Comparison of ENCODE assay signal across 8 cellular contexts in the genomic region with DNA sequence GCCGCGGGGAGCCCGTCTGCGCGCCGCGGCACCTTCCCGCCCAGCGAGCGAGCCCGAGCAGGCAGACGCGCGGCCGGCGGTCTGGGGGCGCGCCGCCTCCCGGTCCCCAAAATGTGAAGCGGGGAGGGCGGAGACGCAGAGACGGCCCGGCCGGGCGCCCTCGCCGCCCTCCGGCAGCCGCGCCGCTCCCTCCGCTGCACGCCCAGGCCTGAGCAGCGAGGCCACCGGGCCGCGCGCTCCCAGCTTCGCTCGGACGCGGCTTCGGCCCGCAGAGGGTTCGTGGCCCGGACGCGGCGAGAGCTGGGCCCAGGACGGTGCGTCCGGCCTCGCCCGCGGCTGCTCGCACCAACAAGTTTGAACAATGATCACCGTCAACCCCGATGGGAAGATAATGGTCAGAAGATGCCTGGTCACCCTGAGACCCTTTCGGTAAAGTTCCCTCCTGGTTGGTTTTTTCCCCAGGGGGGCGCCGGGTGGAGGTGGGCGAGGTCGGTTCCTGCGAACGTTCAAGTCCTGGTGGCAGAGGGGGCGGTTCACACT. TPM values are rescaled to one million over a fixed set of nuclear protein-coding genes. Genes with fewer than 3 reads are reported as not detected.
DNase-seq lines count a peak whose midpoint lies in the region; ATAC-seq, FAIRE-seq and TF ChIP-seq lines count a peak whose summit lies in the region.

No MANE protein-coding gene starts in this region.

- intact Hi-C loops in psoas muscle (cut with DNase I) = loop anchor here (1.0 to 5.0 kb wide), 3 partner anchors 188 to 379 kb away; no protein-coding TSS in a partner anchor

- H3K36me3 ChIP-seq in OCI-LY1 (ENCODE audit: insufficient read depth, low read length) (no peaks in the 10 kb centered on the region), H1 (ENCODE audit: control insufficient read depth in 2 of 4, insufficient read depth in 4 of 4, low read length in 3 of 4) (no peaks in the 10 kb centered on the region), psoas muscle (ENCODE audit: insufficient read depth in 1 of 2, low read depth in 1 of 2) (no peaks in the 10 kb centered on the region)

- H3K9me3 ChIP-seq in OCI-LY1 (ENCODE audit: low read length) = no peaks in the 10 kb centered on the region
- H3K9me3 ChIP-seq in H1 (ENCODE audit: insufficient read depth in 2 of 2, low read depth in 1 of 2, low read length in 1 of 2) = no peaks in the 10 kb centered on the region
- no peaks in the 10 kb centered on the region for H3K9me3 ChIP-seq in psoas muscle

- H2AFZ ChIP-seq in OCI-LY1 (ENCODE audit: low read length) (no peak overlapping the region), H1 (ENCODE audit: low read length) (peak overlapping the region; percentile 78; the same call in 1 of the 2 replicates)

- no peak for ATAC-seq in psoas muscle
- ATAC-seq in GM21367 (IDR thresholded peaks at IDR 0.05; ENCODE audit: unreplicated experiment) = no peak
- ATAC-seq in GM18519 (IDR thresholded peaks at IDR 0.05; ENCODE audit: low FRiP score, unreplicated experiment) = no peak

- peak overlapping the region; percentile 95; the same call in 1 of the 2 replicates for H2BK15ac ChIP-seq in H1 (ENCODE audit: low read length)

- H3K4me2 ChIP-seq in OCI-LY1 (ENCODE audit: low read length) = peak overlapping the region; percentile 36
- peak overlapping the region; percentile 73 to 99 for H3K4me2 ChIP-seq in H1 (ENCODE audit: insufficient read depth in 1 of 2, low read depth in 2 of 2, low read length in 2 of 2)

- no peak for TF ChIP-seq POLR2A in H1 (IDR thresholded peaks at IDR 0.05; ENCODE audit: control extremely low read depth in 1 of 2, low read depth in 2 of 2, low read length in 2 of 2)

- no peak overlapping the region for H3K4ac ChIP-seq in H1 (replicated peaks; ENCODE audit: insufficient read length, low read depth, low read length)

- H3K9ac ChIP-seq in OCI-LY1 (ENCODE audit: low read length) (no peak overlapping the region), H1 (replicated peaks in 1 of 4; ENCODE audit: extremely low read depth in 1 of 4, low read depth in 3 of 4, low read length in 3 of 4) (peak overlapping the region in 3 of 4 experiments; percentile 13 to 66 (median 41); a peak in 3 of 7 replicates)

- DNase-seq in GM10266 (ENCODE audit: extremely low spot score) (peak; percentile 57), H1 (ENCODE audit: low read depth in 1 of 2, low spot score in 2 of 2) (peak in 1 of 2 experiments; percentile 70), psoas muscle (no peak), NCI-H1436 (lab: John Stamatoyannopoulos, UW) (no peak)
- no peak for DNase-seq in stimulated activated naive CD4-positive, alpha-beta T cell treated with Interleukin-2 at 50 U/mL for 16 hours (lab: John Stamatoyannopoulos, UW)

- no peak overlapping the region for H2BK12ac ChIP-seq in H1 (ENCODE audit: low read depth, low read length)

- no peak overlapping the region for H3K56ac ChIP-seq in H1 (replicated peaks; ENCODE audit: insufficient read length, low read depth, low read length)

- no peak overlapping the region for H4K91ac ChIP-seq in H1 (replicated peaks; ENCODE audit: insufficient read length, low read length)

- no peaks in the 10 kb centered on the region; the same call in 1 of the 2 replicates for H3K79me1 ChIP-seq in H1 (ENCODE audit: low read depth, low read length)

- H2AK5ac ChIP-seq in H1 (ENCODE audit: low read depth, low read length) = no peak overlapping the region

- H3K14ac ChIP-seq in H1 (ENCODE audit: insufficient read length) = no peak overlapping the region

- H3K27me3 ChIP-seq in OCI-LY1 (ENCODE audit: insufficient read depth, low read length) = 0 out of 2 replicates have a peak, but pooled peaks cover 4% of the 10 kb centered on the region
- peaks cover 4 to 26% (median 17%) of the 10 kb centered on the region in 4 experiments; a peak in 6 of 7 replicates for H3K27me3 ChIP-seq in H1 (replicated peaks in 1 of 4; ENCODE audit: control insufficient read depth in 3 of 4, extremely low read depth in 1 of 4, insufficient read depth in 3 of 4, low read length in 3 of 4)
- H3K27me3 ChIP-seq in psoas muscle (ENCODE audit: insufficient read depth in 3 of 3, low read length in 2 of 3) = peaks cover 0 to 34% (median 19%) of the 10 kb centered on the region in 3 donors

- no peak for TF ChIP-seq CTCF in GM10266 (IDR thresholded peaks at IDR 0.05; ENCODE audit: control insufficient read depth, insufficient read depth, low read depth, missing control alignments)
- no peak for TF ChIP-seq CTCF in OCI-LY1 (IDR thresholded peaks at IDR 0.05; ENCODE audit: low read length)
- no peak for TF ChIP-seq CTCF in H1 (IDR thresholded peaks at IDR 0.05; ENCODE audit: control extremely low read depth in 1 of 3, insufficient read depth in 1 of 3, low read depth in 1 of 3, low read length in 3 of 3)
- no peak for TF ChIP-seq CTCF in psoas muscle (IDR thresholded peaks at IDR 0.05)

- H3K4me1 ChIP-seq in OCI-LY1 (ENCODE audit: insufficient read depth, low read length, severe bottlenecking) (peaks cover 3% of the 10 kb centered on the region), H1 (replicated peaks in 1 of 4; ENCODE audit: control insufficient read depth in 3 of 4, insufficient read depth in 4 of 4, low read length in 3 of 4) (peaks cover 5 to 17% (median 11%) of the 10 kb centered on the region in 4 experiments; a peak in 6 of 7 replicates), psoas muscle (peaks cover 9% of the 10 kb centered on the region)

- H3K27ac ChIP-seq in OCI-LY1 (ENCODE audit: low read depth, low read length, poor library complexity, severe bottlenecking) = no peak overlapping the region
- H3K27ac ChIP-seq in H1 (ENCODE audit: low read depth, low read length) = no peak overlapping the region
- no peak overlapping the region for H3K27ac ChIP-seq in psoas muscle

- CTCF ChIA-PET in H1 (lab: Charles Lee; ENCODE audit: partially characterized antibody) = interaction anchor here (1.0 to 4.7 kb wide), 23 partner anchors 10 to 215 kb away, joined by 3 to 70 read pairs (median 5); no protein-coding TSS in a partner anchor

- H3K18ac ChIP-seq in H1 (ENCODE audit: extremely low read depth, low read length) = peak overlapping the region; percentile 71

- no peak overlapping the region for H2BK5ac ChIP-seq in H1 (ENCODE audit: low read depth, low read length)

- H4K20me1 ChIP-seq in OCI-LY1 (ENCODE audit: insufficient read depth, low read length) (no peaks in the 10 kb centered on the region), H1 (replicated peaks in 1 of 2; ENCODE audit: control insufficient read depth in 1 of 2, insufficient read depth in 2 of 2, low read length in 2 of 2) (peaks cover 0 to 7% of the 10 kb centered on the region in 2 experiments)

- H3K23me2 ChIP-seq in H1 (ENCODE audit: low read depth, low read length) = peaks cover 16% of the 10 kb centered on the region; the same call in 1 of the 2 replicates

- no peak overlapping the region for H4K5ac ChIP-seq in H1 (ENCODE audit: insufficient read length, low read depth, low read length)

- TF ChIP-seq RAD21 in H1 (IDR thresholded peaks at IDR 0.05 in 1 of 2, conservative IDR thresholded peaks at IDR 0.05 in 1 of 2; ENCODE audit: low read depth in 2 of 2, low read length in 2 of 2) = no peak

- no peaks in the 10 kb centered on the region for H3K9me2 ChIP-seq in OCI-LY1 (ENCODE audit: low read depth, low read length)

- peak overlapping the region; percentile 62; the same call in 1 of the 2 replicates for H4K8ac ChIP-seq in H1 (ENCODE audit: extremely low read depth, insufficient read depth, low read length)

- H2BK120ac ChIP-seq in H1 (replicated peaks; ENCODE audit: low read depth, low read length) = no peak overlapping the region

- FAIRE-seq in H1 (lab: Jason Lieb, UNC) = no peak

- no peaks in the 10 kb centered on the region for H3F3A ChIP-seq in OCI-LY1 (ENCODE audit: insufficient read depth, low read length)

- no peak overlapping the region for H3K23ac ChIP-seq in H1 (ENCODE audit: insufficient read length)

- POLR2A ChIA-PET in H1 (lab: Charles Lee; ENCODE audit: partially characterized antibody) = no interaction called here

- no peaks in the 10 kb centered on the region for H3K79me2 ChIP-seq in OCI-LY1 (ENCODE audit: insufficient read depth, low read length)
- no peaks in the 10 kb centered on the region for H3K79me2 ChIP-seq in H1 (ENCODE audit: control insufficient read depth in 1 of 2, insufficient read depth in 2 of 2, low read length in 2 of 2)

- WGBS in H1 (ENCODE audit: extremely low coverage in 1 of 2, insufficient coverage in 1 of 2, insufficient read length in 1 of 2, insufficient replicate concordance in 2 of 2, low coverage in 1 of 2, low lambda C conversion rate in 2 of 2, missing lambda C conversion rate in 1 of 2), 2 experiments = 2% methylated on average over 37 of the region's 68 CpGs; no CpG with 5 or more reads in 1 of the 2 experiments
- 0 to 1% (median 1%) methylated on average over 36 to 68 of the region's 68 CpGs for WGBS in psoas muscle, 3 donors

- TF ChIP-seq EP300 in H1 (IDR thresholded peaks at IDR 0.05; ENCODE audit: borderline replicate concordance in 1 of 2, low read depth in 2 of 2, low read length in 2 of 2) = no peak

- H2BK20ac ChIP-seq in H1 (ENCODE audit: low read length) = no peak overlapping the region

- H3K4me3 ChIP-seq in OCI-LY1 (ENCODE audit: low read depth, low read length, poor library complexity, severe bottlenecking) = peak overlapping the region; percentile 26
- peak overlapping the region; percentile 35 to 80 (median 58) for H3K4me3 ChIP-seq in H1 (ENCODE audit: extremely low read depth in 1 of 4, insufficient read depth in 2 of 4, low read depth in 3 of 4, low read length in 4 of 4)
- H3K4me3 ChIP-seq in psoas muscle = peak overlapping the region; percentile 49

RNA-seq across cellular contexts. Expression of gene MGAT5B, which starts 0.5 kb away (rescaled TPM):
- total RNA-seq in H1 (2021; fragmentation: NEBNext Ultra II Directional; extraction: Animal tissue kit (Norgen Biotek cat#: 25700)) = 8.2 and 9.3 TPM in 2 replicates
- polyA plus RNA-seq in H1 (2011; rRNA removed) = 7.9 and 12.7 TPM in 2 replicates
- 5.2 TPM for polyA plus RNA-seq in H1 (2011; cell fraction: cytosol; rRNA removed)
- 21.5 TPM for polyA plus RNA-seq in H1 (2011; cell fraction: nucleus; rRNA removed)
- polyA plus RNA-seq in H1 (2012, experiment 1 of 2) = 5.2 to 9.6 TPM (median 8.1 TPM) in 4 replicates
- 5.1 TPM for polyA plus RNA-seq in H1 (2012, experiment 2 of 2)
- polyA plus RNA-seq in H1 (2013, experiment 1 of 2) = 7.4 TPM
- polyA plus RNA-seq in H1 (2013, experiment 2 of 2) = 7.1 TPM
- polyA minus RNA-seq in H1 (2011; rRNA and poly(A)+ RNA removed) = 2.6 and 3.8 TPM in 2 replicates
- polyA minus RNA-seq in H1 (2011; cell fraction: cytosol; rRNA and poly(A)+ RNA removed) = 3.1 TPM
- 12.0 TPM for polyA minus RNA-seq in H1 (2011; cell fraction: nucleus; rRNA and poly(A)+ RNA removed)
- total RNA-seq in psoas muscle = under 1 TPM in 2 of 4 donors, not detected in 2; 0.06 to 0.34 TPM
- polyA plus RNA-seq in psoas muscle = under 1 TPM in 2 of 3 donors, not detected in 1; 0.03 to 0.04 TPM
